ENCODE assay signal across 13 cellular contexts in genomic region chr20:36569847-36570429, GRCh38. TPM values are rescaled to one million over a fixed set of nuclear protein-coding genes. Genes with fewer than 3 reads are reported as not detected.
DNase-seq lines count a peak whose midpoint lies in the region; ATAC-seq and TF ChIP-seq lines count a peak whose summit lies in the region.
"Had no signal": no experiment of that assay in that cellular context is flagged by ENCODE, and none has a peak within 500 bp of the region (broad histone marks: within the 10 kb centered on the region; RNA-seq: fewer than 3 reads in every experiment).

No MANE protein-coding gene starts in this region.

- no peak overlapping the region for H3K27ac ChIP-seq in A673 (ENCODE audit: low read depth, low read length, poor library complexity, severe bottlenecking)
- no peak overlapping the region for H3K27ac ChIP-seq in foreskin keratinocyte
- no peak overlapping the region for H3K27ac ChIP-seq in gastroesophageal sphincter

- peaks cover 21% of the 10 kb centered on the region for H3K4me1 ChIP-seq in A673 (ENCODE audit: insufficient read depth, low read length, poor library complexity, severe bottlenecking)
- H3K4me1 ChIP-seq in foreskin keratinocyte, result no peaks in the 10 kb centered on the region
- H3K4me1 ChIP-seq in gastroesophageal sphincter, result peaks cover 0 to 30% (median 8%) of the 10 kb centered on the region in 3 donors

- peak; percentile 20 for ATAC-seq in foreskin keratinocyte
- no peak for ATAC-seq in gastroesophageal sphincter
- ATAC-seq in GM21390 (IDR thresholded peaks at IDR 0.05; ENCODE audit: unreplicated experiment), result no peak

- DNase-seq in A673 (ENCODE audit: low spot score) (peak; percentile 67), HCEC 1CT (peak; percentile 55), T1000 (lab: John Stamatoyannopoulos, UW) (peak; percentile 14), foreskin keratinocyte (peak; percentile 29 to 47), SHP77 (lab: John Stamatoyannopoulos, UW) (no peak), glutamatergic neuron (no peak)
- DNase-seq: GOT3, Karpas-422, spleen had no signal

- no peak overlapping the region for H3K4me3 Mint-ChIP-seq in glutamatergic neuron (ENCODE audit: unreplicated experiment)

- no peak for TF ChIP-seq POLR2A in gastroesophageal sphincter (IDR thresholded peaks at IDR 0.05)

- peaks cover under 1% of the 10 kb centered on the region for H3K36me3 Mint-ChIP-seq in glutamatergic neuron (ENCODE audit: unreplicated experiment)

- H3K4me3 ChIP-seq in A673 (ENCODE audit: low read depth, low read length, poor library complexity, severe bottlenecking), result no peak overlapping the region
- no peak overlapping the region for H3K4me3 ChIP-seq in gastroesophageal sphincter
- H3K4me3 ChIP-seq: spleen had no signal

- CTCF ChIA-PET in A673 (lab: Charles Lee), result no interaction called here

- H3K4me1 Mint-ChIP-seq in glutamatergic neuron (ENCODE audit: low read depth, unreplicated experiment), result peaks cover 5% of the 10 kb centered on the region

- 40 to 58% methylated on average over 2 to 4 of the region's 7 CpGs for WGBS in gastroesophageal sphincter (ENCODE audit: low coverage in 1 of 2), 2 donors

- H3K27me3 ChIP-seq in A673 (replicated peaks; ENCODE audit: insufficient read depth, low read depth, low read length, poor library complexity), result no peaks in the 10 kb centered on the region
- H3K27me3 ChIP-seq in foreskin keratinocyte, result no peaks in the 10 kb centered on the region
- H3K27me3 ChIP-seq in gastroesophageal sphincter, result no peaks in the 10 kb centered on the region

- H3K27me3 Mint-ChIP-seq in glutamatergic neuron (ENCODE audit: unreplicated experiment), result peaks cover 10% of the 10 kb centered on the region

- intact Hi-C loops in A673 (cut with micrococcal nuclease; ENCODE audit: unreplicated experiment), result no loop called here

- TF ChIP-seq EP300 in gastroesophageal sphincter (IDR thresholded peaks at IDR 0.05), result no peak

- H3K36me3 ChIP-seq in A673 (ENCODE audit: insufficient read depth, low read length, poor library complexity, severe bottlenecking), result no peaks in the 10 kb centered on the region
- no peaks in the 10 kb centered on the region for H3K36me3 ChIP-seq in gastroesophageal sphincter
- H3K36me3 ChIP-seq: spleen had no signal

- TF ChIP-seq CTCF in A673 (conservative IDR thresholded peaks at IDR 0.05; ENCODE audit: low read depth, low read length) (no peak), foreskin keratinocyte (conservative IDR thresholded peaks at IDR 0.05) (no peak), gastroesophageal sphincter (IDR thresholded peaks at IDR 0.05) (no peak), glutamatergic neuron (IDR thresholded peaks at IDR 0.05; ENCODE audit: partially characterized antibody, unreplicated experiment) (no peak)

- no TSS peak for BruUV-seq in A673 (replicated peaks; lab: Mats Ljungman, UMichigan)

- POLR2A ChIA-PET in A673 (lab: Charles Lee; ENCODE audit: low non-redundant PET), result no interaction called here

- H3K9me3 ChIP-seq in A673 (ENCODE audit: low read depth, low read length, poor library complexity, severe bottlenecking), result peaks cover 7% of the 10 kb centered on the region
- no peaks in the 10 kb centered on the region for H3K9me3 ChIP-seq in gastroesophageal sphincter

- peaks cover 5% of the 10 kb centered on the region for H3K9me3 Mint-ChIP-seq in glutamatergic neuron (ENCODE audit: unreplicated experiment)

- H3K27ac Mint-ChIP-seq in glutamatergic neuron (ENCODE audit: unreplicated experiment), result no peak overlapping the region

RNA-seq across cellular contexts. Expression of gene TGIF2, which starts 3.5 kb away (rescaled TPM):
- 54.9 and 59.0 TPM in 2 replicates for total RNA-seq in A673 (2021)
- total RNA-seq in foreskin keratinocyte, result 15.3 and 16.3 TPM in 2 replicates
- polyA plus RNA-seq in foreskin keratinocyte, result 9.6 and 11.0 TPM in 2 replicates
- total RNA-seq in gastroesophageal sphincter, result 10 to 100 TPM in 2 of 4 donors, 1 to 10 TPM in 2; 7.2 to 14.0 (median 9.4) TPM
- total RNA-seq in glutamatergic neuron (ENCODE audit: unreplicated experiment), result 10.1 TPM

RNA-seq across cellular contexts. Expression of gene MYL9, which starts 28.6 kb away (rescaled TPM):
- total RNA-seq in A673 (2021) (0.11 TPM in 1 of 2 replicates, not detected in the other), foreskin keratinocyte (5.3 and 7.7 TPM in 2 replicates), gastroesophageal sphincter (1,000 to 10,000 TPM; 1,087 to 2,842 (median 1,707) TPM), glutamatergic neuron (ENCODE audit: unreplicated experiment) (2.0 TPM)
- 11.2 and 14.6 TPM in 2 replicates for polyA plus RNA-seq in foreskin keratinocyte
- total RNA-seq: OCI-LY7 had no signal
- polyA plus RNA-seq: neural cell had no signal

RNA-seq across cellular contexts. Expression of gene RAB5IF, which starts 35.6 kb away (rescaled TPM):
- total RNA-seq in A673 (2021) (124 and 150 TPM in 2 replicates), foreskin keratinocyte (109 and 111 TPM in 2 replicates), gastroesophageal sphincter (100 to 1,000 TPM in 1 of 4 donors, 10 to 100 TPM in 3; 66.3 to 100 (median 78.9) TPM), glutamatergic neuron (ENCODE audit: unreplicated experiment) (48.9 TPM)
- polyA plus RNA-seq in foreskin keratinocyte, result 137 and 147 TPM in 2 replicates

Comparison
In these comparisons a context has a peak if more than half of its experiments do, and no peak if none do; other contexts are left out.
1. DNase-seq: peak in A673 (single experiment), HCEC 1CT (single experiment), T1000 (single experiment) and foreskin keratinocyte (2 of 2); none in SHP77 (0 of 2) and glutamatergic neuron (single experiment).
2. RNA of gene MYL9, which starts 28.6 kb away (total RNA-seq): 1,087 to 2,842 TPM in gastroesophageal sphincter; 5.3 to 7.7 TPM in foreskin keratinocyte, 2.0 TPM in glutamatergic neuron (single experiment) and 0.11 TPM in A673; every median in the first group is over 100 times any median in the second.